Comparison of ENCODE assay signal across 24 cellular contexts in the genomic region with DNA sequence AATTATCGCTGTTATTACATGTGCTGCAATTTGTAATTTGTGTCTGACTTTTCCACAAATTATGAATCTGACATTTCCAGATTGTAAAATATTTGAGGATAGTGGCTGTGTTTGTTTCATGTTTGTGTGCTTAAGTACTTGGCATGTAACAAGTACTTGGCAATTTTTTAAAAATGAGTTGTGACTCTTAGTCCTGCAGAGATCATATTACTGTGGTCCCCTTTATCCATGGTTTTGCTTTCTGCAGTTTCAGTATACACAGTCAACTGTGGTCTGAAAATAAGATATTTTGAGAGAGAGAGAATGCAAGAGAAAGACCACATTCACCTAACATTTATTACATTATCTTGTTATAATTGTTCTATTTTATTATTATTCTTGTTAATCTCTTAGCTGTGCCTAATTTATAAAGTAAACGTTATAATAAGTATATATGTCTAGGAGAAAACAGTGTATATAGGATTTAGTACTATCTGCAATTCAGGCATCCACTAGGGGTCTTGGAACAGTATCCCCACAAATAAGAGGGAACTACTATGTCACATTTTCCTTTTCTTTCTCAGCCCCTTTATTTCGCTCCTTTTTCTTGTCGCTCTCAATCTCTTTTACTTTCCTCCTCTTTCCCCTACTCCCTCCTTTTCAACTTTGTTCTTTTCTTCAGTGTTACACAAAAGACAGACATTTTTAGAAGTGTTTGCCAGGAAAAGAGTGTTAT.
DNase-seq lines count a peak whose midpoint lies in the region; ATAC-seq and TF ChIP-seq lines count a peak whose summit lies in the region.
"Had no signal": no experiment of that assay in that cellular context is flagged by ENCODE, and none has a peak within 500 bp of the region (broad histone marks: within the 10 kb centered on the region; RNA-seq: fewer than 3 reads in every experiment).

No MANE protein-coding gene starts in this region.

- intact Hi-C loops in activated T-helper 1 cell treated with anti-CD3 and anti-CD28 coated beads, Interleukin-12 subunit alpha, Interleukin-12 subunit beta, Interleukin-2, Interleukin-4 antibody, amounts not matched to agents 30 ng/mL and 10 ng/mL and 1 ng/mL, durations not matched to agents 14 hours and 24 hours and 36 hours (cut with micrococcal nuclease), result no loop called here

- H2BK12ac ChIP-seq in H9 (ENCODE audit: insufficient read length, low read depth, low read length), result no peak overlapping the region

- H4K5ac ChIP-seq in H9 (ENCODE audit: insufficient read length, low read depth, low read length), result no peak overlapping the region

- H3K4ac ChIP-seq in H9 (ENCODE audit: low read depth, low read length), result no peak overlapping the region

- no peak overlapping the region for H2BK15ac ChIP-seq in H9 (ENCODE audit: low read depth, low read length)

- no peak overlapping the region for H2BK5ac ChIP-seq in H9 (ENCODE audit: insufficient read length, low read length)

- H3K14ac ChIP-seq in H9 (ENCODE audit: insufficient read depth, low read length), result no peak overlapping the region

- H3K27me3 ChIP-seq in H9 (ENCODE audit: insufficient read depth, low read length), result no peaks in the 10 kb centered on the region
- H3K27me3 ChIP-seq: ascending aorta, esophagus squamous epithelium, upper lobe of left lung had no signal

- no peak overlapping the region for H3K56ac ChIP-seq in H9 (ENCODE audit: insufficient read length, low read depth, low read length)

- H2BK20ac ChIP-seq in H9 (ENCODE audit: low read depth, low read length, poor library complexity, severe bottlenecking), result no peak overlapping the region

- H3K9me3 Mint-ChIP-seq in H9, result no peaks in the 10 kb centered on the region
- no peaks in the 10 kb centered on the region for H3K9me3 Mint-ChIP-seq in activated T-helper 1 cell treated with anti-CD3 and anti-CD28 coated beads, Interleukin-12 subunit alpha, Interleukin-12 subunit beta, Interleukin-2, Interleukin-4 antibody, amounts not matched to agents 30 ng/mL and 10 ng/mL and 1 ng/mL, durations not matched to agents 14 hours and 24 hours and 36 hours
- H3K9me3 Mint-ChIP-seq: activated naive CD4-positive, alpha-beta T cell treated with anti-CD3 and anti-CD28 coated beads, Interleukin-2, amount 50 U/mL, for 24 hours; activated T-cell treated with anti-CD3 and anti-CD28 coated beads, Interleukin-2, amount 50 U/mL, for 4 hours; CD8-positive, alpha-beta memory T cell; effector memory CD8-positive, alpha-beta T cell had no signal

- H3K79me1 ChIP-seq in H9 (ENCODE audit: insufficient read depth, low read depth, low read length, poor library complexity, severe bottlenecking), result no peaks in the 10 kb centered on the region

- peak overlapping the region in 1 of 3 experiments; percentile 23; a peak in 1 of 7 replicates for H3K27ac Mint-ChIP-seq in H9
- peak overlapping the region; percentile 35 for H3K27ac Mint-ChIP-seq in activated T-helper 1 cell treated with anti-CD3 and anti-CD28 coated beads, Interleukin-12 subunit alpha, Interleukin-12 subunit beta, Interleukin-2, Interleukin-4 antibody, amounts not matched to agents 30 ng/mL and 10 ng/mL and 1 ng/mL, durations not matched to agents 14 hours and 24 hours and 36 hours
- H3K27ac Mint-ChIP-seq: activated naive CD4-positive, alpha-beta T cell treated with anti-CD3 and anti-CD28 coated beads, Interleukin-2, amount 50 U/mL, for 24 hours; effector memory CD8-positive, alpha-beta T cell had no signal

- no peak overlapping the region for H3K18ac ChIP-seq in H9 (ENCODE audit: insufficient read length, low read depth, low read length)

- no peak overlapping the region for H2BK120ac ChIP-seq in H9 (ENCODE audit: low read depth, low read length, poor library complexity, severe bottlenecking)

- H3T11ph ChIP-seq in H9 (ENCODE audit: low read length), result no peak overlapping the region

- H4K91ac ChIP-seq in H9 (ENCODE audit: insufficient read length, low read depth, low read length), result no peak overlapping the region

- TF ChIP-seq CTCF in H9 (conservative IDR thresholded peaks at IDR 0.05), result peak; percentile 45

- no peak overlapping the region for H3K9ac ChIP-seq in H9 (ENCODE audit: extremely low read depth, insufficient read length, low read length)

- H3K27ac ChIP-seq in H9 (ENCODE audit: insufficient read length, low read depth, low read length), result no peak overlapping the region
- H3K27ac ChIP-seq: ascending aorta, esophagus squamous epithelium, upper lobe of left lung had no signal

- H3K4me2 ChIP-seq in H9 (ENCODE audit: insufficient read depth, insufficient read length, low read length), result no peak overlapping the region
- H3K4me2 ChIP-seq: smooth muscle cell had no signal

- H3K23me2 ChIP-seq in H9 (ENCODE audit: insufficient read length, low read depth, low read length, poor library complexity, severe bottlenecking), result no peaks in the 10 kb centered on the region

- H3K27me3 Mint-ChIP-seq in H9 (ENCODE audit: low read depth), result no peaks in the 10 kb centered on the region
- H3K27me3 Mint-ChIP-seq in activated T-helper 1 cell treated with anti-CD3 and anti-CD28 coated beads, Interleukin-12 subunit alpha, Interleukin-12 subunit beta, Interleukin-2, Interleukin-4 antibody, amounts not matched to agents 30 ng/mL and 10 ng/mL and 1 ng/mL, durations not matched to agents 14 hours and 24 hours and 36 hours (ENCODE audit: insufficient read depth), result no peaks in the 10 kb centered on the region
- H3K27me3 Mint-ChIP-seq: activated naive CD4-positive, alpha-beta T cell treated with anti-CD3 and anti-CD28 coated beads, Interleukin-2, amount 50 U/mL, for 24 hours; effector memory CD8-positive, alpha-beta T cell; stimulated activated naive CD8-positive, alpha-beta T cell treated with anti-CD3 and anti-CD28 coated beads, Interleukin-15, amount 100 ng/mL, for 72 hours had no signal

- 100% methylated on average over 2 of the region's 4 CpGs for WGBS in H9 (ENCODE audit: extremely low coverage, insufficient read length, low lambda C conversion rate)

- ATAC-seq in HG03139 (IDR thresholded peaks at IDR 0.05; ENCODE audit: unreplicated experiment) (no peak), HG03280 (IDR thresholded peaks at IDR 0.05; ENCODE audit: unreplicated experiment) (no peak)
- ATAC-seq: activated T-cell treated with anti-CD3 and anti-CD28 coated beads, Interleukin-2, amount 50 U/mL, for 4 hours; effector memory CD8-positive, alpha-beta T cell; mucosa of descending colon; Right ventricle myocardium inferior; stimulated activated naive CD8-positive, alpha-beta T cell treated with anti-CD3 and anti-CD28 coated beads, Interleukin-15, amount 100 ng/mL, for 72 hours had no signal

- H3K9me3 ChIP-seq in H9 (ENCODE audit: control insufficient read depth, low read depth, low read length), result no peaks in the 10 kb centered on the region
- H3K9me3 ChIP-seq: ascending aorta, esophagus squamous epithelium, mucosa of descending colon, upper lobe of left lung had no signal

- H3K23ac ChIP-seq in H9 (ENCODE audit: insufficient read length, low read depth, low read length), result no peak overlapping the region

- H3K36me3 Mint-ChIP-seq in H9 (ENCODE audit: insufficient read depth in 1 of 3, low read depth in 3 of 3), result no peaks in the 10 kb centered on the region
- peaks cover 9% of the 10 kb centered on the region for H3K36me3 Mint-ChIP-seq in activated T-helper 1 cell treated with anti-CD3 and anti-CD28 coated beads, Interleukin-12 subunit alpha, Interleukin-12 subunit beta, Interleukin-2, Interleukin-4 antibody, amounts not matched to agents 30 ng/mL and 10 ng/mL and 1 ng/mL, durations not matched to agents 14 hours and 24 hours and 36 hours (ENCODE audit: low read depth)

- H3K4me1 Mint-ChIP-seq in H9, result peaks cover 0 to 3% of the 10 kb centered on the region in 2 experiments; a peak in 1 of 4 replicates
- peaks cover 14% of the 10 kb centered on the region for H3K4me1 Mint-ChIP-seq in activated T-helper 1 cell treated with anti-CD3 and anti-CD28 coated beads, Interleukin-12 subunit alpha, Interleukin-12 subunit beta, Interleukin-2, Interleukin-4 antibody, amounts not matched to agents 30 ng/mL and 10 ng/mL and 1 ng/mL, durations not matched to agents 14 hours and 24 hours and 36 hours (ENCODE audit: low read depth)

- DNase-seq in DMS79 treated with DMSO at 0.1 percent for 48 hours (lab: John Stamatoyannopoulos, UW) (peak; percentile 65), H9 (no peak), iris pigment epithelial cell (ENCODE audit: low read depth) (peak; percentile 36)
- no peak for DNase-seq in activated T-helper 1 cell treated with anti-CD3 and anti-CD28 coated beads, Interleukin-12 subunit alpha, Interleukin-12 subunit beta, Interleukin-2, Interleukin-4 antibody, amounts not matched to agents 30 ng/mL and 10 ng/mL and 1 ng/mL, durations not matched to agents 14 hours and 24 hours and 36 hours (ENCODE audit: low spot score)
- DNase-seq in stimulated activated naive CD4-positive, alpha-beta T cell treated with Interleukin-2 at 50 U/mL for 16 hours (lab: John Stamatoyannopoulos, UW), result no peak
- DNase-seq: activated CD4-positive, alpha-beta T cell treated with anti-CD3 and anti-CD28 coated beads for 1 hour; activated T-cell treated with anti-CD3 and anti-CD28 coated beads, Interleukin-2, amount 50 U/mL, for 4 hours; AML-193; CD8-positive, alpha-beta memory T cell; effector memory CD8-positive, alpha-beta T cell; esophagus squamous epithelium; head of caudate nucleus; mucosa of descending colon; NCI-H1694 treated with DMSO at 0.1 percent for 48 hours; NCI-H510A treated with DMSO at 0.1 percent for 48 hours; stimulated activated CD4-positive, alpha-beta T cell treated with anti-CD3 and anti-CD28 coated beads, Interleukin-4, amount 100 ng/mL, for 1 hour; stimulated activated naive CD8-positive, alpha-beta T cell treated with anti-CD3 and anti-CD28 coated beads, Interleukin-15, amount 100 ng/mL, for 72 hours; upper lobe of left lung had no signal

- no peaks in the 10 kb centered on the region for H3K79me2 ChIP-seq in H9 (ENCODE audit: insufficient read depth, low read length)

- H3K4me1 ChIP-seq in H9 (ENCODE audit: insufficient read depth, low read length), result no peaks in the 10 kb centered on the region
- H3K4me1 ChIP-seq: ascending aorta, esophagus squamous epithelium, upper lobe of left lung had no signal

- no peak overlapping the region for H2AK5ac ChIP-seq in H9 (ENCODE audit: insufficient read length, low read length)

- H3K4me3 Mint-ChIP-seq in H9, result no peak overlapping the region
- H3K4me3 Mint-ChIP-seq in activated T-helper 1 cell treated with anti-CD3 and anti-CD28 coated beads, Interleukin-12 subunit alpha, Interleukin-12 subunit beta, Interleukin-2, Interleukin-4 antibody, amounts not matched to agents 30 ng/mL and 10 ng/mL and 1 ng/mL, durations not matched to agents 14 hours and 24 hours and 36 hours, result no peak overlapping the region
- H3K4me3 Mint-ChIP-seq: activated naive CD4-positive, alpha-beta T cell treated with anti-CD3 and anti-CD28 coated beads, Interleukin-2, amount 50 U/mL, for 24 hours; activated T-cell treated with anti-CD3 and anti-CD28 coated beads, Interleukin-2, amount 50 U/mL, for 4 hours; CD8-positive, alpha-beta memory T cell; effector memory CD8-positive, alpha-beta T cell; stimulated activated naive CD8-positive, alpha-beta T cell treated with anti-CD3 and anti-CD28 coated beads, Interleukin-15, amount 100 ng/mL, for 72 hours had no signal

- H2AFZ ChIP-seq in H9 (ENCODE audit: low read length), result no peak overlapping the region

- no peaks in the 10 kb centered on the region for H4K20me1 ChIP-seq in H9 (ENCODE audit: control insufficient read depth, insufficient read depth, insufficient read length)

- no peak overlapping the region for H4K8ac ChIP-seq in H9 (replicated peaks; ENCODE audit: insufficient read length, low read depth, low read length)

Comparison
In these comparisons a context has a peak if more than half of its experiments do, and no peak if none do; other contexts are left out.
1. DNase-seq: peak in DMS79 treated with DMSO at 0.1 percent for 48 hours (single experiment) and iris pigment epithelial cell (single experiment); none in H9 (single experiment), activated T-helper 1 cell treated with anti-CD3 and anti-CD28 coated beads, Interleukin-12 subunit alpha, Interleukin-12 subunit beta, Interleukin-2, Interleukin-4 antibody, amounts not matched to agents 30 ng/mL and 10 ng/mL and 1 ng/mL, durations not matched to agents 14 hours and 24 hours and 36 hours (single experiment) and stimulated activated naive CD4-positive, alpha-beta T cell treated with Interleukin-2 at 50 U/mL for 16 hours (single experiment).